In the genomic region with DNA sequence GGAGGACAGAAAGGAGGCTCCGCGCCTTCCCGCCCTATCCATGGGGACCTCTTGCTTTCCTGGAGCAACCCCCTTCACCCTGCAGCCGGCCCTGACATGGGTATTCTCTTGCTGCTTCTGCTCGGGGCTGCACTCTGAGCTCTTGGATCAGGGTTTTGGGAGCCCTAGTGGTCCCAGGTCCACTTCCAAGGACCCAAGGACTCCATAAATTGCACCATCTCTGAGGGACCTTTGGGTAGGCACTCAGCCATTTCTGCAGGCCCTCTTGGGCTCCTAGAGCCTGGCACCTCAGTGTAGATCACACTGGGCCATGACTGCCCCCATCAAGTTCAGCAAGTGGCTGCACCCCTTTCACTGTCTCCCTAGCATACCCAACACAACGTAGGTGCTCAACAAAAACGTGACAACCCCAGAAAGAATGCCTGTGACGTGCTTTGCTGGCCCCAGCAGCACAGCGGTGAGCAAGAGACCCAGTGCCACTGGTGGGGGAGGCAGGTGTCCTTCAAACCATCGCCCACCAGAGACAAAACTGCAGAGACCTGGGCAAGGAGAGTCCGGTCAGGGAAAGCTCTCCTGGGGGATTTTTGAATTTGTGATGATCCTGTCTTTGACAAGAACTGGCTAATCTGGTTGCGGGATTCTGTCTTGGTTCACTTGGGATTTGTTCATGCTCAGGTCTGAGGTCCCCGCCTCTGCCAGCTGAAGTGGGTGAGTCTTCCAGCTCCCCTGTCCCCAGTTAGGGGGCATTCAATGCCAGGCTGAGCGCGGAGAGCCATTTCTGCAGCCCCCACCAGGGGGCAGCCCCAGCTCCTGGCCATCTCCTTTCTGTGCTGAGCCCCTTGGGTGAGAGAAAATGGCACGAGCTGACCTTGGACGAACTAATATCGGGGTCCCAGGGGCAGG, we compare ENCODE assay signal across 8 cellular contexts. TPM values are rescaled to one million over a fixed set of nuclear protein-coding genes. Genes with fewer than 3 reads are reported as not detected.
DNase-seq lines count a peak whose midpoint lies in the region; ATAC-seq and TF ChIP-seq lines count a peak whose summit lies in the region.

No MANE protein-coding gene starts in this region.

- intact Hi-C loops in activated CD4-positive, alpha-beta memory T cell treated with anti-CD3 and anti-CD28 coated beads for 36 hours (cut with micrococcal nuclease) = loop anchor here (2.0 kb wide), 1 partner anchor 136 kb away; no protein-coding TSS in a partner anchor

- 73 to 84% methylated on average over 11 to 18 of the region's 18 CpGs for WGBS in endodermal cell (ENCODE audit: insufficient coverage in 1 of 2, insufficient read length in 1 of 2), 2 experiments

- ATAC-seq in GM19467 (IDR thresholded peaks at IDR 0.05; ENCODE audit: unreplicated experiment) = no peak

- H3K36me3 Mint-ChIP-seq in activated CD4-positive, alpha-beta memory T cell treated with anti-CD3 and anti-CD28 coated beads for 36 hours = no peaks in the 10 kb centered on the region
- H3K36me3 Mint-ChIP-seq in endodermal cell (ENCODE audit: low read depth) = no peaks in the 10 kb centered on the region
- H3K36me3 Mint-ChIP-seq in nephron progenitor cell (ENCODE audit: low read depth) = no peaks in the 10 kb centered on the region

- no peak overlapping the region for H3K27ac ChIP-seq in endodermal cell (ENCODE audit: low read depth, low read length)

- H3K27me3 Mint-ChIP-seq in activated CD4-positive, alpha-beta memory T cell treated with anti-CD3 and anti-CD28 coated beads for 36 hours = peaks cover 31% of the 10 kb centered on the region
- H3K27me3 Mint-ChIP-seq in endodermal cell (ENCODE audit: insufficient read depth) (peaks cover 39% of the 10 kb centered on the region), nephron progenitor cell (ENCODE audit: low read depth, poor library complexity) (peaks cover 59% of the 10 kb centered on the region)

- peak; percentile 56 for DNase-seq in G401 (ENCODE audit: low spot score)
- DNase-seq in Kasumi-1 (lab: John Stamatoyannopoulos, UW) = peak; percentile 5 to 41
- DNase-seq in activated CD4-positive, alpha-beta memory T cell treated with anti-CD3 and anti-CD28 coated beads for 36 hours = peak; percentile 57
- peak; percentile 89 for DNase-seq in endodermal cell
- DNase-seq in nephron progenitor cell = peak; percentile 68
- DNase-seq in GOT3 (lab: John Stamatoyannopoulos, UW) = no peak
- no peak for DNase-seq in NCI-H2081 treated with DMSO at 0.1 percent for 48 hours (lab: John Stamatoyannopoulos, UW)

- no peaks in the 10 kb centered on the region for H3K36me3 ChIP-seq in endodermal cell (ENCODE audit: control insufficient read depth, insufficient read depth, low read length)

- H3K4me3 Mint-ChIP-seq in activated CD4-positive, alpha-beta memory T cell treated with anti-CD3 and anti-CD28 coated beads for 36 hours = no peak overlapping the region
- H3K4me3 Mint-ChIP-seq in endodermal cell (no peak overlapping the region), nephron progenitor cell (no peak overlapping the region)

- H3K27ac Mint-ChIP-seq in activated CD4-positive, alpha-beta memory T cell treated with anti-CD3 and anti-CD28 coated beads for 36 hours = no peak overlapping the region
- H3K27ac Mint-ChIP-seq in endodermal cell (no peak overlapping the region), nephron progenitor cell (no peak overlapping the region)

- CTCF ChIA-PET in activated CD4-positive, alpha-beta memory T cell treated with anti-CD3 and anti-CD28 coated beads for 36 hours (lab: Charles Lee) = interaction anchor here (0.8 to 3.6 kb wide), 19 partner anchors 9 to 454 kb away, joined by 3 to 39 read pairs (median 5); no protein-coding TSS in a partner anchor

- H3K4me1 Mint-ChIP-seq in activated CD4-positive, alpha-beta memory T cell treated with anti-CD3 and anti-CD28 coated beads for 36 hours (ENCODE audit: low read depth) = no peaks in the 10 kb centered on the region
- H3K4me1 Mint-ChIP-seq in endodermal cell (peaks cover 14% of the 10 kb centered on the region), nephron progenitor cell (peaks cover 20% of the 10 kb centered on the region)

- in situ Hi-C loops in G401 (cut with HindIII; ENCODE audit: low sequenced_read_pairs) = loop anchor here (10.0 kb wide), 1 partner anchor 434 kb away; no protein-coding TSS in a partner anchor

- H3K27me3 ChIP-seq in endodermal cell (ENCODE audit: control insufficient read depth, insufficient read depth, low read length, poor library complexity, severe bottlenecking) = peaks cover 40% of the 10 kb centered on the region

- H3K9me3 Mint-ChIP-seq in activated CD4-positive, alpha-beta memory T cell treated with anti-CD3 and anti-CD28 coated beads for 36 hours = no peaks in the 10 kb centered on the region
- H3K9me3 Mint-ChIP-seq in endodermal cell (no peaks in the 10 kb centered on the region), nephron progenitor cell (no peaks in the 10 kb centered on the region)

- H3K4me3 ChIP-seq in endodermal cell (ENCODE audit: low read length) = no peak overlapping the region

- no peaks in the 10 kb centered on the region for H3K9me3 ChIP-seq in endodermal cell (ENCODE audit: control insufficient read depth, low read length)

- POLR2A ChIA-PET in activated CD4-positive, alpha-beta memory T cell treated with anti-CD3 and anti-CD28 coated beads for 36 hours (lab: Charles Lee) = interaction anchor here (0.9 kb wide), 1 partner anchor 320 kb away, joined by 3 read pairs; no protein-coding TSS in a partner anchor

- peaks cover 9% of the 10 kb centered on the region for H3K4me1 ChIP-seq in endodermal cell (ENCODE audit: control insufficient read depth, insufficient read depth, low read length)

- no peak overlapping the region for H3K9ac ChIP-seq in endodermal cell (ENCODE audit: extremely low read depth, low read length, poor library complexity, severe bottlenecking)

- peak; percentile 90 for TF ChIP-seq CTCF in endodermal cell (conservative IDR thresholded peaks at IDR 0.05)
- TF ChIP-seq CTCF in nephron progenitor cell (IDR thresholded peaks at IDR 0.05) = peak; percentile 84

RNA-seq across cellular contexts. Expression of gene RAB11FIP4, which starts 2.5 kb away (rescaled TPM):
- 29.4 and 34.1 TPM in 2 replicates for total RNA-seq in G401 (2014; rRNA removed; shearing (Covaris generic))
- total RNA-seq in activated CD4-positive, alpha-beta memory T cell treated with anti-CD3 and anti-CD28 coated beads for 36 hours = 10 to 100 TPM; 35.0 to 35.6 TPM
- 10 to 100 TPM; 35.6 to 62.2 TPM for total RNA-seq in endodermal cell
- 12.5 TPM for polyA plus RNA-seq in endodermal cell (2013, experiment 1 of 2)
- 12.2 TPM for polyA plus RNA-seq in endodermal cell (2013, experiment 2 of 2)

Comparison
In these comparisons a context has a peak if more than half of its experiments do, and no peak if none do; other contexts are left out.
1. DNase-seq: peak in G401 (single experiment), Kasumi-1 (2 of 2), activated CD4-positive, alpha-beta memory T cell treated with anti-CD3 and anti-CD28 coated beads for 36 hours (single experiment), endodermal cell (single experiment) and nephron progenitor cell (single experiment); none in GOT3 (single experiment) and NCI-H2081 treated with DMSO at 0.1 percent for 48 hours (single experiment).